In the genomic region with DNA sequence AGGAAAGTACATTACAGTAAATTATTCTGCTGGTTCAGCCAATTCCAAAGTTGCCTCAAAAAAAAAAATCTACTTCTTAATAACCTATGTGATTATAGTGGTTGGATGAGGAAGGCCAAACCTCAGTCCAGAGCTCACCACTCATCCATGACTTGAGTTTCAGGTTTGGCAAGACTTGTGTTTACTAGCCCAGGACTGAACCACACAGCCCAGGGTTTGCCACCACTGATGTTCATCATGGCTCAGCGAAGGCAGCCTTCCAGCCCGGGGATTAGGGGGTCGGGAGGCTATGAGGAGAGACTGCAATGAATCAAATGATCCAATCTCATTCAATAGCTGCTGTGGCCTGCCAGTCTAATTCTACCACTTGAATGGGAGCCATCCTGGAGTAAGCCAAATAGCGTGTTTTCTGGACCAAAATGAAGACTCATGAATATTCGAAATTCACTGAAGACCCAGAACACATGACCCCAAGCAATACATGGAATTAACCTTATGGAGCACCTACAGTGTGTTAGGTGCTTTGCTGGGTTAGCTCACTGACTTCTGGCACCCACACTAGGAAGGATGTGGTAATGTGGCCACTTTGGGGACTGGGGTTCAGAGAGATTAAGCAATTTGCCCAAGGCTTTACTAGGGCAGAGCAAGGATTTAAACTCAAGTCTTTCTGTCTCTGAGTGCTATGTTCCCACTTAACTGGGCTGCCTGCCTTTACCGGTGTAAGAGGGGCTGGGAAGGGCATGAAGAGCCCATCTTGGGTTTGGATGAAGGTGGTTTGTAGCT, we compare ENCODE assay signal across 11 cellular contexts.
DNase-seq lines count a peak whose midpoint lies in the region; ATAC-seq and TF ChIP-seq lines count a peak whose summit lies in the region.
"Had no signal": no experiment of that assay in that cellular context is flagged by ENCODE, and none has a peak within 500 bp of the region (broad histone marks: within the 10 kb centered on the region; RNA-seq: fewer than 3 reads in every experiment).

No MANE protein-coding gene starts in this region.

- no peak for ATAC-seq in activated CD4-positive, CD25-positive, alpha-beta regulatory T cell treated with anti-CD3 and anti-CD28 coated beads, Interleukin-2, amount 50 U/mL, for 24 hours
- ATAC-seq in HG02938 (IDR thresholded peaks at IDR 0.05; ENCODE audit: unreplicated experiment) (no peak), GM21825 (IDR thresholded peaks at IDR 0.05; ENCODE audit: unreplicated experiment) (no peak)
- ATAC-seq: right lobe of liver had no signal

- peaks cover 3% of the 10 kb centered on the region for H3K27me3 Mint-ChIP-seq in nephron (ENCODE audit: low read depth)

- H3K4me3 ChIP-seq in astrocyte of the cerebellum (ENCODE audit: low read depth, low read length) = no peak overlapping the region
- H3K4me3 ChIP-seq: right lobe of liver, thoracic aorta had no signal

- H3K27ac Mint-ChIP-seq in nephron = peak overlapping the region; percentile 16 to 65 (median 37)
- H3K27ac Mint-ChIP-seq: T-cell had no signal

- no peak overlapping the region for H3K4me3 Mint-ChIP-seq in nephron
- H3K4me3 Mint-ChIP-seq: T-cell had no signal

- H3K36me3 Mint-ChIP-seq in nephron (ENCODE audit: low read depth) = no peaks in the 10 kb centered on the region
- H3K36me3 Mint-ChIP-seq: T-cell had no signal

- DNase-seq in activated CD4-positive, CD25-positive, alpha-beta regulatory T cell treated with anti-CD3 and anti-CD28 coated beads, Interleukin-2, amount 50 U/mL, for 16 hours (ENCODE audit: low read depth, low spot score) = peak; percentile 7
- DNase-seq in KG1 (lab: John Stamatoyannopoulos, UW) = peak; percentile 3
- peak; percentile 81 for DNase-seq in astrocyte of the cerebellum (ENCODE audit: low read depth)
- DNase-seq in NCI-H1105 (lab: John Stamatoyannopoulos, UW) = no peak
- DNase-seq: right lobe of liver had no signal

- in situ Hi-C loops in astrocyte of the cerebellum (cut with HindIII; ENCODE audit: low sequenced_read_pairs) = no loop called here

- no peaks in the 10 kb centered on the region for H3K4me1 Mint-ChIP-seq in nephron

- H3K9me3 Mint-ChIP-seq in nephron = peaks cover 7% of the 10 kb centered on the region

- TF ChIP-seq CTCF in astrocyte of the cerebellum (IDR thresholded peaks at IDR 0.05; ENCODE audit: low read depth, low read length, missing control alignments) (no peak), nephron (IDR thresholded peaks at IDR 0.05; ENCODE audit: unreplicated experiment in 3 of 3) (no peak)
